ENCODE assay signal across 7 cellular contexts in the genomic region with DNA sequence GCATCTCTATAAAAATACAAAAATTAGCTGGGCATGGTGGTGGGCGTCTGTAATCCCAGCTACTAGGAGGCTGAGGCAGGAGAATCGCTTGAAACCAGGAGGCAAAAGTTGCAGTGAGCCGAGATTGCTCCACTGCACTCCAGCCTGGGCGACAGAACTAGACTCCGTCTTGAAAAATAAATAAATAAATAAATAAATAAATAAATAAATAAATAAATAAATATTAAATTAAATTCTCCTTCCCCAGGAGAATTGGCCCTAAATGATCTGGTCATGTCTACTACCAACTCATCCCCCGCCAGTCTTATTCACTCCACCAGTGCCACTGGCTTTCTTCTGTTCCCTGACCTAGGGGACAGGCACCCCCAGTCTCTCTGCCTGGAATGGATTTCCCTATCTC. TPM values are rescaled to one million over a fixed set of nuclear protein-coding genes. Genes with fewer than 3 reads are reported as not detected.
DNase-seq lines count a peak whose midpoint lies in the region; ATAC-seq, FAIRE-seq and TF ChIP-seq lines count a peak whose summit lies in the region.
"Not testable (repeated sequence)": the region's sequence is repeated elsewhere in the genome, so short reads cannot be mapped to it uniquely, and the experiment has no call there.
"Had no signal": no experiment of that assay in that cellular context is flagged by ENCODE, and none has a peak within 500 bp of the region (broad histone marks: within the 10 kb centered on the region; RNA-seq: fewer than 3 reads in every experiment).

No MANE protein-coding gene starts in this region.

- not testable (repeated sequence) for H3K4me2 ChIP-seq in A549, hepatocyte

- peaks cover 57% of the 10 kb centered on the region for H4K20me1 ChIP-seq in hepatocyte (ENCODE audit: insufficient read depth, poor library complexity, severe bottlenecking)

- not testable (repeated sequence) for TF ChIP-seq CTCF in A549 (IDR thresholded peaks at IDR 0.05); HEK293 (tag by site-specific recombination; IDR thresholded peaks at IDR 0.05); endodermal cell (conservative IDR thresholded peaks at IDR 0.05); hepatocyte (IDR thresholded peaks at IDR 0.05; ENCODE audit: poor library complexity); progenitor cell of endocrine pancreas (IDR thresholded peaks at IDR 0.05; ENCODE audit: unreplicated experiment)

- not testable (repeated sequence) for H3K27ac ChIP-seq in A549; HEK293 (ENCODE audit: extremely low read depth, low read depth, low read length); endodermal cell (ENCODE audit: low read depth, low read length)
- H3K27ac ChIP-seq in hepatocyte, result peak overlapping the region; percentile 67

- POLR2A ChIA-PET in A549 (lab: Yijun Ruan, JAX); HEK293 (lab: Yijun Ruan, JAX): not testable (repeated sequence)

- H3K9me2 ChIP-seq in hepatocyte (replicated peaks; ENCODE audit: insufficient read depth), result not testable (repeated sequence)

- not testable (repeated sequence) for H3K4me3 ChIP-seq in A549; HEK293 (ENCODE audit: low read depth, low read length); endodermal cell (ENCODE audit: low read length); hepatocyte

- H3K36me3 ChIP-seq in HEK293 (ENCODE audit: control insufficient read depth in 2 of 2, insufficient read depth in 1 of 2, low read length in 2 of 2); hepatocyte (replicated peaks; ENCODE audit: insufficient read depth, low read depth): not testable (repeated sequence)
- H3K36me3 ChIP-seq in endodermal cell (ENCODE audit: control insufficient read depth, insufficient read depth, low read length), result peaks cover 95% of the 10 kb centered on the region

- H3K4me1 ChIP-seq in A549; HEK293 (ENCODE audit: control insufficient read depth, insufficient read depth, low read length): not testable (repeated sequence)
- H3K4me1 ChIP-seq in endodermal cell (ENCODE audit: control insufficient read depth, insufficient read depth, low read length) (peaks cover 20% of the 10 kb centered on the region), hepatocyte (ENCODE audit: insufficient read depth) (peaks cover 20% of the 10 kb centered on the region)

- not testable (repeated sequence) for H3K27me3 ChIP-seq in endodermal cell (ENCODE audit: control insufficient read depth, insufficient read depth, low read length, poor library complexity, severe bottlenecking); hepatocyte

- not testable (repeated sequence) for H3K9ac ChIP-seq in endodermal cell (ENCODE audit: extremely low read depth, low read length, poor library complexity, severe bottlenecking)

- not testable (repeated sequence) for H3K27me3 Mint-ChIP-seq in endodermal cell (ENCODE audit: insufficient read depth); memory B cell; progenitor cell of endocrine pancreas

- not testable (repeated sequence) for H3K4me3 Mint-ChIP-seq in endodermal cell; memory B cell; progenitor cell of endocrine pancreas (ENCODE audit: low read depth)

- TF ChIP-seq RAD21 in A549 (conservative IDR thresholded peaks at IDR 0.05 in 1 of 2, IDR thresholded peaks at IDR 0.05 in 1 of 2), result not testable (repeated sequence)

- not testable (repeated sequence) for H3K36me3 Mint-ChIP-seq in endodermal cell (ENCODE audit: low read depth); progenitor cell of endocrine pancreas (ENCODE audit: insufficient read depth)
- peaks cover 18% of the 10 kb centered on the region for H3K36me3 Mint-ChIP-seq in memory B cell

- H3K4me1 Mint-ChIP-seq in endodermal cell (peaks cover 34% of the 10 kb centered on the region), memory B cell (peaks cover 12% of the 10 kb centered on the region), progenitor cell of endocrine pancreas (ENCODE audit: low read depth) (peaks cover 11% of the 10 kb centered on the region)

- peaks cover 97% of the 10 kb centered on the region for H3K79me2 ChIP-seq in hepatocyte

- not testable (repeated sequence) for TF ChIP-seq POLR2A in A549 (IDR thresholded peaks at IDR 0.05; ENCODE audit: low read length)

- WGBS in A549 (ENCODE audit: missing lambda C conversion rate), result 89% methylated on average over 6 of the region's 6 CpGs
- WGBS in endodermal cell (ENCODE audit: insufficient coverage in 1 of 2, insufficient read length in 1 of 2), 2 experiments, result 94 to 97% methylated on average over 4 of the region's 6 CpGs
- 98% methylated on average over 6 of the region's 6 CpGs for WGBS in hepatocyte (ENCODE audit: low lambda C conversion rate, missing lambda C conversion rate)

- CTCF ChIA-PET in A549 (lab: Yijun Ruan, JAX), result interaction anchor here (0.8 to 1.8 kb wide), 5 partner anchors 23 to 562 kb away, joined by 3 to 4 read pairs (median 3); no protein-coding TSS in a partner anchor
- CTCF ChIA-PET in HEK293 (lab: Yijun Ruan, JAX), result interaction anchor here (1.2 to 1.3 kb wide), 2 partner anchors 34 to 35 kb away, joined by 3 to 5 read pairs; no protein-coding TSS in a partner anchor

- H3K27ac Mint-ChIP-seq in endodermal cell, result not testable (repeated sequence)
- peak overlapping the region; percentile 50 for H3K27ac Mint-ChIP-seq in memory B cell
- peak overlapping the region; percentile 69 for H3K27ac Mint-ChIP-seq in progenitor cell of endocrine pancreas

- H3K9me3 Mint-ChIP-seq in endodermal cell; memory B cell; progenitor cell of endocrine pancreas (ENCODE audit: low read depth): not testable (repeated sequence)

- not testable (repeated sequence) for DNase-seq in A549 (ENCODE audit: low read depth in 1 of 2, low spot score in 1 of 2); hepatocyte (ENCODE audit: low spot score); memory B cell (ENCODE audit: low spot score in 2 of 2); progenitor cell of endocrine pancreas (ENCODE audit: low spot score, unreplicated experiment)
- peak; percentile 21 for DNase-seq in endodermal cell

- H3K9me3 ChIP-seq in A549; HEK293 (ENCODE audit: control insufficient read depth, insufficient read depth, low read depth, low read length); endodermal cell (ENCODE audit: control insufficient read depth, low read length); hepatocyte (ENCODE audit: low read depth): not testable (repeated sequence)

- not testable (repeated sequence) for TF ChIP-seq EP300 in A549 (IDR thresholded peaks at IDR 0.05)

- not testable (repeated sequence) for FAIRE-seq in A549 (lab: Jason Lieb, UNC)

- ATAC-seq in A549; memory B cell (ENCODE audit: low read depth): not testable (repeated sequence)

- not testable (repeated sequence) for H2AFZ ChIP-seq in hepatocyte

TF ChIP-seq in A549, 52 proteins besides CTCF, POLR2A, EP300 and RAD21:
- peak; percentile 62 for TF ChIP-seq ZC3H11A (IDR thresholded peaks at IDR 0.05)
TF ChIP-seq in A549: peak in this region for 1; not testable (repeated sequence) for 51.

TF ChIP-seq in HEK293, 187 proteins besides CTCF, POLR2A, EP300 and RAD21 (continues in another document):
- TF ChIP-seq ZNF555 (tag by site-specific recombination; conservative IDR thresholded peaks at IDR 0.05) (peak; percentile 47), REST (tag by site-specific recombination; IDR thresholded peaks at IDR 0.05) (peak; percentile 39; the same call in 1 of the 2 replicates), ZNF394 (tag by site-specific recombination; IDR thresholded peaks at IDR 0.05; ENCODE audit: borderline replicate concordance) (peak; percentile 64; the same call in 1 of the 2 replicates)

RNA-seq across cellular contexts. Expression of gene ABCA1, which starts 29.6 kb away (rescaled TPM):
- polyA plus RNA-seq in A549 (2011; rRNA removed) (12.0 and 15.5 TPM in 2 replicates), A549 (2017; fragmentation: RNase III; extraction: RNeasy Plus Mini Kit Qiagen cat#74134 plus additional on column Dnase treatment) (3.1 to 5.0 TPM (median 3.6 TPM) in 3 replicates), hepatocyte (11.9 and 14.5 TPM in 2 replicates)
- polyA plus RNA-seq in A549 (2012; cell fraction: cytosol; rRNA removed), result 1.3 and 1.4 TPM in 2 replicates
- 2.9 and 3.7 TPM in 2 replicates for polyA plus RNA-seq in A549 (2012; cell fraction: nucleus; rRNA removed)
- polyA minus RNA-seq in A549 (2011; rRNA and poly(A)+ RNA removed), result 85.4 and 102 TPM in 2 replicates
- total RNA-seq in endodermal cell (10 to 100 TPM; 21.6 to 34.8 TPM), hepatocyte (76.1 and 87.4 TPM in 2 replicates), progenitor cell of endocrine pancreas (34.1 and 41.1 TPM in 2 replicates)
- polyA plus RNA-seq in endodermal cell (2013, experiment 1 of 2), result 6.5 TPM
- 8.7 TPM for polyA plus RNA-seq in endodermal cell (2013, experiment 2 of 2)
- polyA plus RNA-seq: CD8-positive, alpha-beta memory T cell had no signal
